Comparison of ENCODE assay signal across 31 cellular contexts in the genomic region with DNA sequence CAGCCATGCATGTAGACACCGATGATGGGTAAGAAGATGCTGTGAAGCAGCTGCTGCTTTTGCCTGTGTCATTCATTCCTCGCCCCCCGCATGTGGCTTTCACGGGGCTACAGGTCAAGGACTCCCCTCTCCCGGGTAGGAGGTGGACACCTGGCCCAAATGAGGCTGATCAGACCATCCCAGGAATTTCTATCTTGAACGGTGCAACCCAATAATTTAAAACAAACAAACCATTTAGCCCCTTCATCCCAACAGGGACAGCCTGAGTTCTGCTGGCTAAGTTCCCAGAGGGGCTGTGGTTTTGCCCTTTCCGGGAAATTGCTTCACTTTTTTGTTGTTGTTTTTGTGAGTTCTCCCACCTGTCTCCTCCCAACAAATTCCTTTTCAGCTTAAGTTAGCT.
DNase-seq lines count a peak whose midpoint lies in the region; ATAC-seq, FAIRE-seq and TF ChIP-seq lines count a peak whose summit lies in the region.
"Had no signal": no experiment of that assay in that cellular context is flagged by ENCODE, and none has a peak within 500 bp of the region (broad histone marks: within the 10 kb centered on the region; RNA-seq: fewer than 3 reads in every experiment).

No MANE protein-coding gene starts in this region.

- H3K27ac ChIP-seq in upper lobe of right lung = peak overlapping the region; percentile 13
- H3K27ac ChIP-seq: colonic mucosa, parathyroid adenoma, tibial artery had no signal

- no peaks in the 10 kb centered on the region for H3K36me3 ChIP-seq in upper lobe of right lung
- H3K36me3 ChIP-seq: colonic mucosa, MG63, tibial artery had no signal

- H3K27me3 Mint-ChIP-seq in HFFc6 (ENCODE audit: insufficient read depth) = peaks cover 23% of the 10 kb centered on the region

- H3K4me3 Mint-ChIP-seq in HFFc6 = no peak overlapping the region
- H3K4me3 Mint-ChIP-seq: activated naive CD4-positive, alpha-beta T cell treated with anti-CD3 and anti-CD28 coated beads for 36 hours; memory B cell; naive thymus-derived CD8-positive, alpha-beta T cell had no signal

- peak; percentile 62 for FAIRE-seq in HTR-8/SVneo (lab: Jason Lieb, UNC)
- FAIRE-seq: endometrium, HepG2, TTC549 had no signal

- in situ Hi-C loops in astrocyte of the spinal cord (cut with HindIII; ENCODE audit: low sequenced_read_pairs) = no loop called here

- no peaks in the 10 kb centered on the region for H3K4me1 ChIP-seq in upper lobe of right lung
- H3K4me1 ChIP-seq: colonic mucosa had no signal

- no peak for ATAC-seq in upper lobe of right lung
- ATAC-seq: HCT116; HepG2; naive thymus-derived CD8-positive, alpha-beta T cell; Right ventricle myocardium inferior; stimulated activated naive CD8-positive, alpha-beta T cell treated with anti-CD3 and anti-CD28 coated beads, Interleukin-15, Interleukin-2, amounts not matched to agents 100 U/mL and 50 U/mL, for 24 hours had no signal

- H3K9me3 Mint-ChIP-seq in HFFc6 = no peaks in the 10 kb centered on the region
- H3K9me3 Mint-ChIP-seq: activated naive CD4-positive, alpha-beta T cell treated with anti-CD3 and anti-CD28 coated beads for 36 hours; memory B cell; naive thymus-derived CD8-positive, alpha-beta T cell had no signal

- H3K27ac Mint-ChIP-seq in HFFc6 = no peak overlapping the region
- H3K27ac Mint-ChIP-seq: activated naive CD4-positive, alpha-beta T cell treated with anti-CD3 and anti-CD28 coated beads for 36 hours; memory B cell; naive thymus-derived CD8-positive, alpha-beta T cell had no signal

- DNase-seq in HTR-8/SVneo (ENCODE audit: insufficient read length, low spot score) (no peak), astrocyte of the spinal cord (ENCODE audit: low read depth, low spot score) (peak; percentile 23), mesenteric fat pad (ENCODE audit: low spot score) (peak; percentile 51), upper lobe of right lung (no peak), posterior cingulate gyrus (no peak), HFFc6 (no peak), GM19238 (ENCODE audit: insufficient read length, low spot score) (no peak)
- DNase-seq: activated naive CD4-positive, alpha-beta T cell treated with anti-CD3 and anti-CD28 coated beads for 36 hours; activated T-cell treated with anti-CD3 and anti-CD28 coated beads, Interleukin-2, amount 50 U/mL, for 48 hours; AML-193; aorta; colonic mucosa; foreskin melanocyte; hippocampal formation; kidney glomerular epithelial cell; MG63; naive thymus-derived CD8-positive, alpha-beta T cell; NCI-H2171; NCI-H526 treated with DMSO at 0.1 percent for 48 hours; stimulated activated CD4-positive, alpha-beta T cell treated with anti-CD3 and anti-CD28 coated beads, Interleukin-2, amount 100 ng/mL, for 48 hours; stimulated activated naive CD8-positive, alpha-beta T cell treated with anti-CD3 and anti-CD28 coated beads, Interleukin-15, Interleukin-2, amounts not matched to agents 100 U/mL and 50 U/mL, for 24 hours had no signal

- H3K4me3 ChIP-seq in astrocyte of the spinal cord (ENCODE audit: low read depth, low read length) = no peak overlapping the region
- H3K4me3 ChIP-seq in upper lobe of right lung = no peak overlapping the region
- H3K4me3 ChIP-seq: colonic mucosa, MG63, skin epidermis, tibial artery had no signal

- intact Hi-C loops in upper lobe of right lung (cut with DNase I) (no loop called here), posterior cingulate gyrus (cut with DNase I) (no loop called here)

- no peaks in the 10 kb centered on the region for H3K36me3 Mint-ChIP-seq in HFFc6 (ENCODE audit: low read depth)
- H3K36me3 Mint-ChIP-seq: memory B cell; naive thymus-derived CD8-positive, alpha-beta T cell had no signal

- no peaks in the 10 kb centered on the region for H3K9me3 ChIP-seq in upper lobe of right lung
- H3K9me3 ChIP-seq: Caco-2, colonic mucosa, MG63, tibial artery had no signal

- TF ChIP-seq CTCF in astrocyte of the spinal cord (IDR thresholded peaks at IDR 0.05; ENCODE audit: low read depth, low read length) (no peak), upper lobe of right lung (IDR thresholded peaks at IDR 0.05) (no peak), HFFc6 (IDR thresholded peaks at IDR 0.05) (no peak)

- no peaks in the 10 kb centered on the region for H3K27me3 ChIP-seq in upper lobe of right lung
- H3K27me3 ChIP-seq: colonic mucosa, MG63, tibial artery had no signal

- H3K4me1 Mint-ChIP-seq in HFFc6 (ENCODE audit: low read depth) = no peaks in the 10 kb centered on the region
- H3K4me1 Mint-ChIP-seq: memory B cell had no signal

Comparison
In these comparisons a context has a peak if more than half of its experiments do, and no peak if none do; other contexts are left out.
1. DNase-seq: peak in astrocyte of the spinal cord (single experiment) and mesenteric fat pad (single experiment); none in HTR-8/SVneo (single experiment), upper lobe of right lung (single experiment), posterior cingulate gyrus (0 of 10), HFFc6 (single experiment) and GM19238 (single experiment).